ENCODE assay signal across 23 cellular contexts in genomic region chr16:55333690-55334089, GRCh38. TPM values are rescaled to one million over a fixed set of nuclear protein-coding genes. Genes with fewer than 3 reads are reported as not detected.
DNase-seq lines count a peak whose midpoint lies in the region; ATAC-seq and TF ChIP-seq lines count a peak whose summit lies in the region.
"Had no signal": no experiment of that assay in that cellular context is flagged by ENCODE, and none has a peak within 500 bp of the region (broad histone marks: within the 10 kb centered on the region; RNA-seq: fewer than 3 reads in every experiment).

No MANE protein-coding gene starts in this region.

- TF ChIP-seq CTCF in uterus (IDR thresholded peaks at IDR 0.05), result no peak

- TF ChIP-seq POLR2A in uterus (IDR thresholded peaks at IDR 0.05), result no peak

- ATAC-seq in GM18870 (IDR thresholded peaks at IDR 0.05; ENCODE audit: unreplicated experiment) (peak; percentile 68), HG02943 (IDR thresholded peaks at IDR 0.05; ENCODE audit: low read depth, unreplicated experiment) (peak; percentile 63)
- ATAC-seq: GM23338; left lung; naive thymus-derived CD8-positive, alpha-beta T cell; stimulated activated naive CD8-positive, alpha-beta T cell treated with anti-CD3 and anti-CD28 coated beads, Interleukin-15, amount 100 ng/mL, for 72 hours had no signal

- H3K9me3 ChIP-seq in uterus, result no peaks in the 10 kb centered on the region
- H3K9me3 ChIP-seq: left lung had no signal

- H3K27ac ChIP-seq in uterus, result no peak overlapping the region
- H3K27ac ChIP-seq in substantia nigra (ENCODE audit: low read depth, low read length, poor library complexity, severe bottlenecking), result no peak overlapping the region
- H3K27ac ChIP-seq: left lung had no signal

- DNase-seq in NAMALWA (ENCODE audit: low spot score) (peak; percentile 7), fibroblast of gingiva (ENCODE audit: low read depth) (peak; percentile 52), KBM-7 (no peak), uterus (no peak), substantia nigra (lab: John Stamatoyannopoulos, UW) (no peak), foreskin melanocyte (no peak)
- DNase-seq: activated CD4-positive, alpha-beta T cell treated with anti-CD3 and anti-CD28 coated beads for 48 hours; activated naive CD4-positive, alpha-beta T cell treated with anti-CD3 and anti-CD28 coated beads, Interleukin-2, amount 10 ng/mL, durations not matched to agents 7 days and 5 days; activated T-cell treated with anti-CD3 and anti-CD28 coated beads for 4 hours; C1 segment of cervical spinal cord; DMS53; effector CD4-positive, alpha-beta T cell; Kasumi-1; left lung; naive thymus-derived CD8-positive, alpha-beta T cell; NCI-H1930; NCI-H69; stimulated activated naive CD8-positive, alpha-beta T cell treated with anti-CD3 and anti-CD28 coated beads, Interleukin-15, amount 100 ng/mL, for 72 hours had no signal

- H3K27me3 ChIP-seq in uterus, result no peaks in the 10 kb centered on the region

- no peak overlapping the region for H3K4me3 ChIP-seq in uterus
- H3K4me3 ChIP-seq: GM23338, left lung had no signal

- intact Hi-C loops in uterus (cut with DNase I; ENCODE audit: low total_unique reads), result no loop called here

- in situ Hi-C loops in KBM-7 (cut with MboI; ENCODE audit: low pct_unique_long_range_greater_than_20kb, low sequenced_read_pairs), result no loop called here

- H3K4me1 ChIP-seq in uterus, result no peaks in the 10 kb centered on the region

- no peaks in the 10 kb centered on the region for H3K36me3 ChIP-seq in uterus
- H3K36me3 ChIP-seq: left lung had no signal

RNA-seq across cellular contexts. Expression of gene IRX6, which starts 9.7 kb away (rescaled TPM):
- under 1 TPM in 1 of 4 donors, not detected in 3; 0.14 TPM for total RNA-seq in uterus
- total RNA-seq: GM23338; naive thymus-derived CD8-positive, alpha-beta T cell; pulmonary artery endothelial cell; T-helper 2 cell treated with Interferon-gamma antibody and Interleukin-4, amounts not matched to agents 100 ng/mL and 5 ng/mL, for 36 hours had no signal

Comparison
In these comparisons a context has a peak if more than half of its experiments do, and no peak if none do; other contexts are left out.
1. DNase-seq: peak in NAMALWA (single experiment) and fibroblast of gingiva (single experiment); none in KBM-7 (single experiment), uterus (0 of 2), substantia nigra (0 of 49) and foreskin melanocyte (single experiment).